20 cellular contexts compared by ENCODE assay signal in genomic region chr19:29774126-29774525, GRCh38. TPM values are rescaled to one million over a fixed set of nuclear protein-coding genes. Genes with fewer than 3 reads are reported as not detected.
A peak's percentile ranks its signal among the peaks of the same experiment; 100 is the strongest.
DNase-seq lines count a peak whose midpoint lies in the region; ATAC-seq and TF ChIP-seq lines count a peak whose summit lies in the region.
"Had no signal": no experiment of that assay in that cellular context is flagged by ENCODE, and none has a peak within 500 bp of the region (broad histone marks: within the 10 kb centered on the region; RNA-seq: fewer than 3 reads in every experiment).

No MANE protein-coding gene starts in this region.

- H3K4me2 ChIP-seq in mesendoderm (ENCODE audit: low read length) (no peak overlapping the region), trophoblast cell (ENCODE audit: low read length) (no peak overlapping the region)
- H3K4me2 ChIP-seq: BLaER1 had no signal

- H3K56ac ChIP-seq in mesendoderm (ENCODE audit: low read length): peak overlapping the region; percentile 7

- DNase-seq in ELF-1 (ENCODE audit: low read depth, low spot score) (peak; percentile 76), WTC11 (ENCODE audit: low spot score) (no peak), mesendoderm (no peak), trophoblast cell (peak; percentile 98), erythroblast (lab: John Stamatoyannopoulos, UW) (no peak)
- no peak for DNase-seq in effector CD8-positive, alpha-beta T cell (lab: John Stamatoyannopoulos, UW)
- DNase-seq: CD4-positive, CD25-positive, alpha-beta regulatory T cell; CD8-positive, alpha-beta T cell; DMS 273 treated with DMSO at 0.1 percent for 48 hours; DMS79; EL; GF-D8; GOT3; HFFc6 had no signal

- H3K27ac Mint-ChIP-seq in WTC11: no peak overlapping the region
- H3K27ac Mint-ChIP-seq: B cell; CD4-positive, CD25-positive, alpha-beta regulatory T cell; CD8-positive, alpha-beta T cell; HFFc6 had no signal

- H2BK5ac ChIP-seq in mesendoderm (ENCODE audit: low read length) (no peak overlapping the region), trophoblast cell (ENCODE audit: low read depth, low read length, poor library complexity) (peak overlapping the region; percentile 80)

- no peak overlapping the region for H4K8ac ChIP-seq in mesendoderm (ENCODE audit: low read depth, low read length)
- peak overlapping the region; percentile 26 for H4K8ac ChIP-seq in trophoblast cell (ENCODE audit: low read depth, low read length)

- H3K79me1 ChIP-seq in mesendoderm (ENCODE audit: low read length) (no peaks in the 10 kb centered on the region), trophoblast cell (ENCODE audit: low read length) (peaks cover 21% of the 10 kb centered on the region)

- no CpG with 5 or more reads among the region's 6 CpGs for WGBS in mesendoderm (ENCODE audit: extremely low coverage, insufficient coverage, low lambda C conversion rate)
- no CpG with 5 or more reads among the region's 6 CpGs for WGBS in trophoblast cell (ENCODE audit: extremely low coverage, insufficient coverage, insufficient read length)

- no peak overlapping the region for H4K5ac ChIP-seq in mesendoderm (ENCODE audit: low read length)

- H3K4me1 Mint-ChIP-seq in WTC11: peaks cover 15% of the 10 kb centered on the region
- H3K4me1 Mint-ChIP-seq: B cell had no signal

- H3K14ac ChIP-seq in trophoblast cell (ENCODE audit: low read length): no peak overlapping the region

- POLR2A ChIA-PET in WTC11 (lab: Charles Lee): no interaction called here

- no peak overlapping the region for H3K18ac ChIP-seq in mesendoderm (ENCODE audit: low read length)
- H3K18ac ChIP-seq in trophoblast cell (ENCODE audit: low read length): no peak overlapping the region

- no peaks in the 10 kb centered on the region for H3K27me3 ChIP-seq in mesendoderm (ENCODE audit: insufficient read depth, low read length, poor library complexity)
- H3K27me3 ChIP-seq in trophoblast cell (ENCODE audit: insufficient read depth, low read length): no peaks in the 10 kb centered on the region
- H3K27me3 ChIP-seq: BLaER1 had no signal

- H3K23ac ChIP-seq in mesendoderm (ENCODE audit: low read length) (no peak overlapping the region), trophoblast cell (ENCODE audit: low read length) (no peak overlapping the region)

- H3K9me3 ChIP-seq in trophoblast cell (ENCODE audit: insufficient read depth, low read depth, low read length): no peaks in the 10 kb centered on the region
- H3K9me3 ChIP-seq: BLaER1, Caco-2, HAP-1 had no signal

- H3K4me1 ChIP-seq in mesendoderm (ENCODE audit: control insufficient read depth, low read depth, low read length) (no peaks in the 10 kb centered on the region), trophoblast cell (ENCODE audit: control insufficient read depth in 1 of 2, insufficient read depth in 2 of 2, low read length in 2 of 2) (peaks cover 11 to 14% of the 10 kb centered on the region in 2 experiments)
- H3K4me1 ChIP-seq: Caco-2 had no signal

- no peaks in the 10 kb centered on the region for H3K36me3 ChIP-seq in mesendoderm (ENCODE audit: control insufficient read depth, insufficient read depth, low read length)
- no peaks in the 10 kb centered on the region for H3K36me3 ChIP-seq in trophoblast cell (ENCODE audit: control insufficient read depth in 1 of 2, insufficient read depth in 2 of 2, low read length in 2 of 2)
- H3K36me3 ChIP-seq: BLaER1, HAP-1 had no signal

- no peak overlapping the region for H2BK120ac ChIP-seq in mesendoderm (ENCODE audit: low read depth, low read length)
- H2BK120ac ChIP-seq in trophoblast cell (ENCODE audit: insufficient read depth, low read length, poor library complexity): no peak overlapping the region

- no peak for TF ChIP-seq POLR2A in erythroblast (IDR thresholded peaks at IDR 0.05; ENCODE audit: low read length)

- no peak overlapping the region for H3K9ac ChIP-seq in mesendoderm (ENCODE audit: low read length)
- no peak overlapping the region for H3K9ac ChIP-seq in trophoblast cell (ENCODE audit: low read length)
- H3K9ac ChIP-seq: BLaER1 had no signal

- H2BK15ac ChIP-seq in mesendoderm (replicated peaks; ENCODE audit: low read depth): no peak overlapping the region

- no peaks in the 10 kb centered on the region for H3K9me3 Mint-ChIP-seq in WTC11
- H3K9me3 Mint-ChIP-seq: CD4-positive, CD25-positive, alpha-beta regulatory T cell; CD8-positive, alpha-beta T cell; HFFc6 had no signal

- no peaks in the 10 kb centered on the region for H3K36me3 Mint-ChIP-seq in WTC11
- H3K36me3 Mint-ChIP-seq: CD4-positive, CD25-positive, alpha-beta regulatory T cell; CD8-positive, alpha-beta T cell had no signal

- CTCF ChIA-PET in WTC11 (lab: Charles Lee): interaction anchor here (1.6 to 1.9 kb wide), 3 partner anchors 14 to 98 kb away, joined by 6 to 12 read pairs (median 7); no protein-coding TSS in a partner anchor

- no peak overlapping the region for H2AFZ ChIP-seq in trophoblast cell (ENCODE audit: insufficient read depth, low read length, poor library complexity)

- H3K4me3 Mint-ChIP-seq in WTC11: no peak overlapping the region
- H3K4me3 Mint-ChIP-seq: B cell; CD4-positive, CD25-positive, alpha-beta regulatory T cell; CD8-positive, alpha-beta T cell; HFFc6 had no signal

- H3K27ac ChIP-seq in mesendoderm (ENCODE audit: low read depth, low read length) (no peak overlapping the region), trophoblast cell (ENCODE audit: low read depth, low read length) (peak overlapping the region; percentile 61)
- H3K27ac ChIP-seq: BLaER1, C4-2B had no signal

- peak overlapping the region; percentile 65 for H4K91ac ChIP-seq in trophoblast cell (ENCODE audit: low read depth, low read length)

- H2AK5ac ChIP-seq in mesendoderm (ENCODE audit: low read length) (no peak overlapping the region), trophoblast cell (ENCODE audit: low read length) (no peak overlapping the region)

- ATAC-seq in WTC11: no peak
- ATAC-seq in HG02885 (IDR thresholded peaks at IDR 0.05; ENCODE audit: poor library complexity, unreplicated experiment): no peak
- ATAC-seq: CD8-positive, alpha-beta T cell had no signal

- no peak overlapping the region for H2BK12ac ChIP-seq in trophoblast cell (ENCODE audit: low read length)

- H3K4ac ChIP-seq in mesendoderm (ENCODE audit: low read depth, low read length): no peak overlapping the region
- no peak overlapping the region for H3K4ac ChIP-seq in trophoblast cell (ENCODE audit: low read depth, low read length)

- TF ChIP-seq CTCF in WTC11 (IDR thresholded peaks at IDR 0.05): no peak

- H3K27me3 Mint-ChIP-seq in WTC11 (ENCODE audit: low read depth): no peaks in the 10 kb centered on the region
- H3K27me3 Mint-ChIP-seq: CD4-positive, CD25-positive, alpha-beta regulatory T cell had no signal

- no peak overlapping the region for H4K12ac ChIP-seq in trophoblast cell (ENCODE audit: low read depth, low read length)

- no peak overlapping the region for H3K4me3 ChIP-seq in mesendoderm (ENCODE audit: low read length)
- H3K4me3 ChIP-seq in trophoblast cell (ENCODE audit: low read depth, low read length): no peak overlapping the region
- H3K4me3 ChIP-seq: BLaER1, HAP-1 had no signal

- H3K79me2 ChIP-seq in mesendoderm (ENCODE audit: control insufficient read depth, insufficient read depth, low read length) (no peaks in the 10 kb centered on the region), trophoblast cell (ENCODE audit: control insufficient read depth, insufficient read depth, low read length, poor library complexity) (no peaks in the 10 kb centered on the region)

TF ChIP-seq in WTC11, 78 proteins besides CTCF, POLR2A, EP300 and RAD21:
- TF ChIP-seq MYBL2 (CRISPR knock-in tag; IDR thresholded peaks at IDR 0.05): no peak
- no peak for TF ChIP-seq RORB (CRISPR knock-in tag; IDR thresholded peaks at IDR 0.05)
- no peak for TF ChIP-seq ZNF121 (CRISPR knock-in tag; IDR thresholded peaks at IDR 0.05)
- peak; percentile 35; the same call in 1 of the 2 replicates for TF ChIP-seq IRF1 (CRISPR knock-in tag; IDR thresholded peaks at IDR 0.05)

RNA-seq across cellular contexts. Expression of gene CCNE1, which starts 37.7 kb away (rescaled TPM):
- 34.4 to 36.0 TPM (median 35.0 TPM) in 3 replicates for total RNA-seq in WTC11 (2021)
- polyA plus RNA-seq in mesendoderm (2013, experiment 1 of 2): 36.6 TPM
- 36.5 TPM for polyA plus RNA-seq in mesendoderm (2013, experiment 2 of 2)
- polyA plus RNA-seq in trophoblast cell (2013): 402 and 418 TPM in 2 replicates

RNA-seq across cellular contexts. Expression of gene C19orf12, which starts 59.1 kb away (rescaled TPM):
- 15.5 to 19.0 TPM (median 17.2 TPM) in 3 replicates for total RNA-seq in WTC11 (2021)
- polyA plus RNA-seq in mesendoderm (2013, experiment 1 of 2): 10.9 TPM
- 10.9 TPM for polyA plus RNA-seq in mesendoderm (2013, experiment 2 of 2)
- polyA plus RNA-seq in trophoblast cell (2013): 17.9 and 18.2 TPM in 2 replicates

Comparison
In these comparisons a context has a peak if more than half of its experiments do, and no peak if none do; other contexts are left out.
1. DNase-seq: peak in ELF-1 (single experiment) and trophoblast cell (2 of 2); none in WTC11 (single experiment), mesendoderm (single experiment), effector CD8-positive, alpha-beta T cell (single experiment) and erythroblast (0 of 2).